ENCODE assay signal across 8 cellular contexts in the genomic region with DNA sequence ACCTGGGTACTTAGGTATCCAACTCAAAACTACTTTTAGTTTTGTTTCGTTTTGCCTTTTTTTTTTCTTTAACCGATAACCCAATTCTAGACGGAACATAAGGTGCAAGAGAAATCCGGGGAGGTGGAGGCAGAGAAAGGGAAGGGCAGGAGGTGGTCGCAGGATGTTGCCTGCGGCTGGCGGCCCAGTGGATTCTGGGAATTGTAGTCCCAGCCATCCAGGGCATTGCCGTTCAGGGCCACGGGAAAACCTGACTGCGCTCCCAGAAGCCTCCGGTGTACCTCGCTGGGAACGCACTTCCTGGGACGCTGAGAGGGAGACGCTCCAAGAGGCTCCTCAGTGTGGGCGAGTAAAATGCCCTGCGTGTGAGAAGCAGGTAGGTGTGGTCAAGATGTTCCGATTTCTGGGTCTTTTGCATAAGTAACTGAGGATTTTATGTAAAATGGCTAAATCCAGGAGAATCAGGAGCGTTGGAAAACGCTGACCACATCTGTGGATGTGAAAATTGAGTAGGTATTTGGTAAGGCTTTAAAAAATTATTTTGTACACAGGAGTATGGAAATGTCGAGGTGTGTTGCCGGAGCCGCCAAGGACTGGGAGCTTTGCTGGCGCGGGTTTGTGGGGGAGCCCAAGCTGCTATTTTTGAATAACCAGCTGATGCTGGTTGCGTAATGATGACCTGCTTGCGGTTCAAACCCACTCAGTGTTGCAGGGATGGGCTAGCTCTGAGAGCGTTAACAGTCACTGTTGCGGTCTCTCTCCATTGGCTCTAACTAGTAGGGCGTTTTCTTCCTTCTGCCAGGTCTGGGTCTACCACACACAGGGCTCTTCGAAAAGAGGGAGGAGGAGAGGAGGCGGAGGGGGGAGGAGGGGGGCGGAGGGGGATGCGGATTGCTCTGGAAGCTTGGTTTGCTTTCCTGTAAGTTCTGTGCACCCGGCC. TPM values are rescaled to one million over a fixed set of nuclear protein-coding genes. Genes with fewer than 3 reads are reported as not detected.
DNase-seq lines count a peak whose midpoint lies in the region; ATAC-seq, FAIRE-seq and TF ChIP-seq lines count a peak whose summit lies in the region.

A gene (plus strand): TSS at position 288 of the 940 bp plus-strand sequence. CDS start 9,216 bp downstream, outside the sequence.

- H3K9me3 ChIP-seq in adrenal gland (replicated peaks in 1 of 3) (no peaks in the 10 kb centered on the region), heart right ventricle (peaks cover 0 to 13% (median 0%) of the 10 kb centered on the region in 11 donors)

- H3K27ac ChIP-seq in adrenal gland (peak within 1 kb of the TSS; percentile 84 to 95 (median 93)), heart right ventricle (peak within 1 kb of the TSS; percentile 64 to 92 (median 88))

- TF ChIP-seq CTCF in adrenal gland (IDR thresholded peaks at IDR 0.05) (no peak), heart right ventricle (IDR thresholded peaks at IDR 0.05) (no peak), type B pancreatic cell (conservative IDR thresholded peaks at IDR 0.05) (no peak)

- WGBS in adrenal gland, 4 donors, result 0 to 1% (median 1%) methylated on average over 26 to 35 of the region's 35 CpGs
- WGBS in heart right ventricle, 2 donors, result 0 to 1% methylated on average over 35 of the region's 35 CpGs

- H3K9me3 Mint-ChIP-seq in type B pancreatic cell, result no peaks in the 10 kb centered on the region

- H3K4me3 Mint-ChIP-seq in type B pancreatic cell, result peak within 1 kb of the TSS; percentile 96

- DNase-seq in GM12891 (ENCODE audit: insufficient read length, low spot score), result peak; percentile 33
- DNase-seq in NCI-H1417 (lab: John Stamatoyannopoulos, UW), result peak; percentile 91 to 97 (median 97)
- DNase-seq in SW480 (ENCODE audit: low spot score), result peak; percentile 97
- peak; percentile 87 to 95 (median 92) for DNase-seq in adrenal gland
- peak; percentile 81 to 89 for DNase-seq in heart right ventricle
- DNase-seq in pons (ENCODE audit: low spot score), result peak; percentile 81
- DNase-seq in type B pancreatic cell (ENCODE audit: extremely low spot score, unreplicated experiment), result peak; percentile 80

- H3K4me1 ChIP-seq in adrenal gland (replicated peaks in 1 of 2), result peaks cover 5 to 9% of the 10 kb centered on the region in 2 donors
- H3K4me1 ChIP-seq in heart right ventricle, result peaks cover 0 to 44% (median 26%) of the 10 kb centered on the region in 9 donors

- intact Hi-C loops in adrenal gland (cut with DNase I) (no loop called here), heart right ventricle (cut with DNase I) (loop anchor here in 5 of 10 donors (2.0 to 10.0 kb wide), 3 partner anchors 56 to 159 kb away; a partner anchor contains a TSS)

- peak; percentile 80 for TF ChIP-seq POLR2A in GM12891 (IDR thresholded peaks at IDR 0.05; ENCODE audit: low read depth, low read length)
- TF ChIP-seq POLR2A in adrenal gland (IDR thresholded peaks at IDR 0.05), result peak; percentile 87 to 91

- peak within 1 kb of the TSS; percentile 47 to 82 (median 60) for H3K4me3 ChIP-seq in adrenal gland
- peak within 1 kb of the TSS; percentile 50 to 85 (median 64) for H3K4me3 ChIP-seq in heart right ventricle

- peaks cover 9% of the 10 kb centered on the region for H3K27me3 Mint-ChIP-seq in type B pancreatic cell

- no peaks in the 10 kb centered on the region for H3K27me3 ChIP-seq in adrenal gland
- H3K27me3 ChIP-seq in heart right ventricle, result no peaks in the 10 kb centered on the region

- H3K36me3 Mint-ChIP-seq in type B pancreatic cell, result peaks cover 9% of the 10 kb centered on the region

- peak; percentile 99 for FAIRE-seq in GM12891 (lab: Jason Lieb, UNC)

- H3K36me3 ChIP-seq in adrenal gland (replicated peaks in 1 of 2) (peaks cover 0 to 21% of the 10 kb centered on the region in 2 donors), heart right ventricle (peaks cover 0 to 33% (median 13%) of the 10 kb centered on the region in 9 donors)

- peak within 1 kb of the TSS; percentile 92 for H3K27ac Mint-ChIP-seq in type B pancreatic cell

- H3K4me1 Mint-ChIP-seq in type B pancreatic cell (ENCODE audit: unreplicated experiment), result peaks cover 10% of the 10 kb centered on the region

- peak; percentile 90 for ATAC-seq in HG02763 (IDR thresholded peaks at IDR 0.05; ENCODE audit: unreplicated experiment)
- ATAC-seq in heart right ventricle, result peak; percentile 94 to 98 (median 96)

TF ChIP-seq in GM12891, 5 proteins besides CTCF, POLR2A, EP300 and RAD21:
- TF ChIP-seq PAX5 (IDR thresholded peaks at IDR 0.05; ENCODE audit: insufficient read depth, low read length, severe bottlenecking) (no peak), SPI1 (IDR thresholded peaks at IDR 0.05; ENCODE audit: low read depth, low read length) (no peak), POLR2AphosphoS5 (IDR thresholded peaks at IDR 0.05; ENCODE audit: low read depth, low read length) (peak; percentile 68), TAF1 (IDR thresholded peaks at IDR 0.05; ENCODE audit: low read depth, low read length) (peak; percentile 69; the same call in 1 of the 2 replicates), POU2F2 (IDR thresholded peaks at IDR 0.05; ENCODE audit: low read depth, low read length) (peak; percentile 89)

RNA-seq across cellular contexts. Expression of the gene that starts here (rescaled TPM):
- polyA plus RNA-seq in GM12891 (2012; ENCODE audit: low read depth, missing spikeins), result 3.2 TPM
- total RNA-seq in adrenal gland (10 to 100 TPM; 25.8 to 70.2 (median 41.5) TPM), heart right ventricle (10 to 100 TPM; 25.3 to 47.6 (median 38.2) TPM), type B pancreatic cell (ENCODE audit: low replicate concordance) (34.8 and 36.3 TPM in 2 replicates)
- polyA plus RNA-seq in adrenal gland (10 to 100 TPM; 13.8 to 83.5 (median 20.8) TPM), heart right ventricle (10 to 100 TPM; 12.6 to 38.3 TPM)

Comparison
In these comparisons a context has a peak if more than half of its experiments do, and no peak if none do; other contexts are left out.
1. Peak in every context shown above with its lines: DNase-seq, ATAC-seq, H3K4me3 ChIP-seq and H3K27ac ChIP-seq.
2. DNase-seq: peak in every context shown above with its lines; median percentile 97 in NCI-H1417; 97 in SW480; 92 in adrenal gland; 85 in heart right ventricle; 81 in pons; 80 in type B pancreatic cell; 33 in GM12891.